Comparison of ENCODE assay signal across 1 cellular context in the genomic region with DNA sequence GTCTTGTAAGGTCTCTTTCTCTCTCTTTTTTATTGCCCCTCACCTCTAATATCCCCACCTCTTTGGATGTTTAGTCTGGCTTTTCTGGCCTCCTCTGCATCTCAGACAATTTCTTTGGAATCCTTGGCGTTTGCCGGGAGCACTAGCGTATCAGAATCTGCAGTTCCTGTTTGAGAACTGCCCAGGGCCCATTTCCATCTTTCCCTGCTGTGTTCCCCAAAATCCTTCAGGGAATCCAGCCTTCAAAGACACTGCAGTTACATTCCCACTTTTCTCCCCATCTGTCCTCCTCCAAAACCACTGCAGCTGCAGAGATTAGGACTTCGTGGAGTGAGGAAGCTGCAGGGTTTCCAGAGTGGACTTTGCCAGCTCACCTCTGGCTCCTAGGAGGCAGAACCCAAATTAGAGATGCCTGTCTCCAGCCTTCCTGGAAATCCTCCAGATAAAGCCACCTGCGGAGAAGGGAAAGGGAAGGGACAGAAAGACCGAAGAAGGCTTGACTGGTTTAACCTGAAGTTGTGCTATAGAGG.
TF ChIP-seq lines count a peak whose summit lies in the region.

No MANE protein-coding gene starts in this region.

TF ChIP-seq in HepG2, 621 proteins besides CTCF, POLR2A, EP300 and RAD21 (continued from another document and continues in another):
- TF ChIP-seq ZNF335 (CRISPR knock-in tag; IDR thresholded peaks at IDR 0.05), result 0 out of 2 replicates have a peak, but pooled peaks have one; percentile 19
- TF ChIP-seq, protein P1, sequence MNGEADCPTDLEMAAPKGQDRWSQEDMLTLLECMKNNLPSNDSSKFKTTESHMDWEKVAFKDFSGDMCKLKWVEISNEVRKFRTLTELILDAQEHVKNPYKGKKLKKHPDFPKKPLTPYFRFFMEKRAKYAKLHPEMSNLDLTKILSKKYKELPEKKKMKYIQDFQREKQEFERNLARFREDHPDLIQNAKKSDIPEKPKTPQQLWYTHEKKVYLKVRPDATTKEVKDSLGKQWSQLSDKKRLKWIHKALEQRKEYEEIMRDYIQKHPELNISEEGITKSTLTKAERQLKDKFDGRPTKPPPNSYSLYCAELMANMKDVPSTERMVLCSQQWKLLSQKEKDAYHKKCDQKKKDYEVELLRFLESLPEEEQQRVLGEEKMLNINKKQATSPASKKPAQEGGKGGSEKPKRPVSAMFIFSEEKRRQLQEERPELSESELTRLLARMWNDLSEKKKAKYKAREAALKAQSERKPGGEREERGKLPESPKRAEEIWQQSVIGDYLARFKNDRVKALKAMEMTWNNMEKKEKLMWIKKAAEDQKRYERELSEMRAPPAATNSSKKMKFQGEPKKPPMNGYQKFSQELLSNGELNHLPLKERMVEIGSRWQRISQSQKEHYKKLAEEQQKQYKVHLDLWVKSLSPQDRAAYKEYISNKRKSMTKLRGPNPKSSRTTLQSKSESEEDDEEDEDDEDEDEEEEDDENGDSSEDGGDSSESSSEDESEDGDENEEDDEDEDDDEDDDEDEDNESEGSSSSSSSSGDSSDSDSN (CRISPR knock-in tag; IDR thresholded peaks at IDR 0.05), result no peak; the same call in 1 of the 2 replicates
- no peak for TF ChIP-seq BHLHE40 (IDR thresholded peaks at IDR 0.05; ENCODE audit: low read length)
- no peak for TF ChIP-seq ZNF121 (CRISPR knock-in tag; IDR thresholded peaks at IDR 0.05)
- TF ChIP-seq KMT2A (CRISPR knock-in tag; IDR thresholded peaks at IDR 0.05), result peak; percentile 64; the same call in 1 of the 2 replicates
- TF ChIP-seq JARID2 (CRISPR knock-in tag; IDR thresholded peaks at IDR 0.05; ENCODE audit: insufficient replicate concordance), result no peak
- TF ChIP-seq, protein P2, sequence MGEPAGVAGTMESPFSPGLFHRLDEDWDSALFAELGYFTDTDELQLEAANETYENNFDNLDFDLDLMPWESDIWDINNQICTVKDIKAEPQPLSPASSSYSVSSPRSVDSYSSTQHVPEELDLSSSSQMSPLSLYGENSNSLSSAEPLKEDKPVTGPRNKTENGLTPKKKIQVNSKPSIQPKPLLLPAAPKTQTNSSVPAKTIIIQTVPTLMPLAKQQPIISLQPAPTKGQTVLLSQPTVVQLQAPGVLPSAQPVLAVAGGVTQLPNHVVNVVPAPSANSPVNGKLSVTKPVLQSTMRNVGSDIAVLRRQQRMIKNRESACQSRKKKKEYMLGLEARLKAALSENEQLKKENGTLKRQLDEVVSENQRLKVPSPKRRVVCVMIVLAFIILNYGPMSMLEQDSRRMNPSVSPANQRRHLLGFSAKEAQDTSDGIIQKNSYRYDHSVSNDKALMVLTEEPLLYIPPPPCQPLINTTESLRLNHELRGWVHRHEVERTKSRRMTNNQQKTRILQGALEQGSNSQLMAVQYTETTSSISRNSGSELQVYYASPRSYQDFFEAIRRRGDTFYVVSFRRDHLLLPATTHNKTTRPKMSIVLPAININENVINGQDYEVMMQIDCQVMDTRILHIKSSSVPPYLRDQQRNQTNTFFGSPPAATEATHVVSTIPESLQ (CRISPR knock-in tag; conservative IDR thresholded peaks at IDR 0.05), result 0 out of 2 replicates have a peak, but pooled peaks have one; percentile 64
- TF ChIP-seq, protein P3, sequence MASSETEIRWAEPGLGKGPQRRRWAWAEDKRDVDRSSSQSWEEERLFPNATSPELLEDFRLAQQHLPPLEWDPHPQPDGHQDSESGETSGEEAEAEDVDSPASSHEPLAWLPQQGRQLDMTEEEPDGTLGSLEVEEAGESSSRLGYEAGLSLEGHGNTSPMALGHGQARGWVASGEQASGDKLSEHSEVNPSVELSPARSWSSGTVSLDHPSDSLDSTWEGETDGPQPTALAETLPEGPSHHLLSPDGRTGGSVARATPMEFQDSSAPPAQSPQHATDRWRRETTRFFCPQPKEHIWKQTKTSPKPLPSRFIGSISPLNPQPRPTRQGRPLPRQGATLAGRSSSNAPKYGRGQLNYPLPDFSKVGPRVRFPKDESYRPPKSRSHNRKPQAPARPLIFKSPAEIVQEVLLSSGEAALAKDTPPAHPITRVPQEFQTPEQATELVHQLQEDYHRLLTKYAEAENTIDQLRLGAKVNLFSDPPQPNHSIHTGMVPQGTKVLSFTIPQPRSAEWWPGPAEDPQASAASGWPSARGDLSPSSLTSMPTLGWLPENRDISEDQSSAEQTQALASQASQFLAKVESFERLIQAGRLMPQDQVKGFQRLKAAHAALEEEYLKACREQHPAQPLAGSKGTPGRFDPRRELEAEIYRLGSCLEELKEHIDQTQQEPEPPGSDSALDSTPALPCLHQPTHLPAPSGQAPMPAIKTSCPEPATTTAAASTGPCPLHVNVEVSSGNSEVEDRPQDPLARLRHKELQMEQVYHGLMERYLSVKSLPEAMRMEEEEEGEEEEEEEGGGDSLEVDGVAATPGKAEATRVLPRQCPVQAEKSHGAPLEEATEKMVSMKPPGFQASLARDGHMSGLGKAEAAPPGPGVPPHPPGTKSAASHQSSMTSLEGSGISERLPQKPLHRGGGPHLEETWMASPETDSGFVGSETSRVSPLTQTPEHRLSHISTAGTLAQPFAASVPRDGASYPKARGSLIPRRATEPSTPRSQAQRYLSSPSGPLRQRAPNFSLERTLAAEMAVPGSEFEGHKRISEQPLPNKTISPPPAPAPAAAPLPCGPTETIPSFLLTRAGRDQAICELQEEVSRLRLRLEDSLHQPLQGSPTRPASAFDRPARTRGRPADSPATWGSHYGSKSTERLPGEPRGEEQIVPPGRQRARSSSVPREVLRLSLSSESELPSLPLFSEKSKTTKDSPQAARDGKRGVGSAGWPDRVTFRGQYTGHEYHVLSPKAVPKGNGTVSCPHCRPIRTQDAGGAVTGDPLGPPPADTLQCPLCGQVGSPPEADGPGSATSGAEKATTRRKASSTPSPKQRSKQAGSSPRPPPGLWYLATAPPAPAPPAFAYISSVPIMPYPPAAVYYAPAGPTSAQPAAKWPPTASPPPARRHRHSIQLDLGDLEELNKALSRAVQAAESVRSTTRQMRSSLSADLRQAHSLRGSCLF (CRISPR knock-in tag; IDR thresholded peaks at IDR 0.05; ENCODE audit: borderline replicate concordance), result no peak
- TF ChIP-seq, protein P4, sequence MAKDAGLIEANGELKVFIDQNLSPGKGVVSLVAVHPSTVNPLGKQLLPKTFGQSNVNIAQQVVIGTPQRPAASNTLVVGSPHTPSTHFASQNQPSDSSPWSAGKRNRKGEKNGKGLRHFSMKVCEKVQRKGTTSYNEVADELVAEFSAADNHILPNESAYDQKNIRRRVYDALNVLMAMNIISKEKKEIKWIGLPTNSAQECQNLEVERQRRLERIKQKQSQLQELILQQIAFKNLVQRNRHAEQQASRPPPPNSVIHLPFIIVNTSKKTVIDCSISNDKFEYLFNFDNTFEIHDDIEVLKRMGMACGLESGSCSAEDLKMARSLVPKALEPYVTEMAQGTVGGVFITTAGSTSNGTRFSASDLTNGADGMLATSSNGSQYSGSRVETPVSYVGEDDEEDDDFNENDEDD (CRISPR knock-in tag; IDR thresholded peaks at IDR 0.05; ENCODE audit: borderline replicate concordance), result 0 out of 2 replicates have a peak, but pooled peaks have one; percentile 4
- TF ChIP-seq NFIB (CRISPR knock-in tag; IDR thresholded peaks at IDR 0.05; ENCODE audit: borderline replicate concordance), result no peak
- TF ChIP-seq CBX2 (IDR thresholded peaks at IDR 0.05; ENCODE audit: low read depth, low read length), result no peak
- no peak for TF ChIP-seq CBX2 (CRISPR knock-in tag; IDR thresholded peaks at IDR 0.05; ENCODE audit: low read depth)
- TF ChIP-seq ZNF564 (CRISPR knock-in tag; IDR thresholded peaks at IDR 0.05), result 0 out of 2 replicates have a peak, but pooled peaks have one; percentile 22
- no peak for TF ChIP-seq ZSCAN22 (CRISPR knock-in tag; IDR thresholded peaks at IDR 0.05)
- TF ChIP-seq ZNF207 (IDR thresholded peaks at IDR 0.05; ENCODE audit: borderline replicate concordance), result no peak
- TF ChIP-seq BCL6 (CRISPR knock-in tag; IDR thresholded peaks at IDR 0.05), result no peak
- TF ChIP-seq ZNF441 (CRISPR knock-in tag; IDR thresholded peaks at IDR 0.05; ENCODE audit: borderline replicate concordance), result no peak
- TF ChIP-seq SETDB1 (CRISPR knock-in tag; IDR thresholded peaks at IDR 0.05; ENCODE audit: borderline replicate concordance), result no peak
- TF ChIP-seq, protein P5, sequence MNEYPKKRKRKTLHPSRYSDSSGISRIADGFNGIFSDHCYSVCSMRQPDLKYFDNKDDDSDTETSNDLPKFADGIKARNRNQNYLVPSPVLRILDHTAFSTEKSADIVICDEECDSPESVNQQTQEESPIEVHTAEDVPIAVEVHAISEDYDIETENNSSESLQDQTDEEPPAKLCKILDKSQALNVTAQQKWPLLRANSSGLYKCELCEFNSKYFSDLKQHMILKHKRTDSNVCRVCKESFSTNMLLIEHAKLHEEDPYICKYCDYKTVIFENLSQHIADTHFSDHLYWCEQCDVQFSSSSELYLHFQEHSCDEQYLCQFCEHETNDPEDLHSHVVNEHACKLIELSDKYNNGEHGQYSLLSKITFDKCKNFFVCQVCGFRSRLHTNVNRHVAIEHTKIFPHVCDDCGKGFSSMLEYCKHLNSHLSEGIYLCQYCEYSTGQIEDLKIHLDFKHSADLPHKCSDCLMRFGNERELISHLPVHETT (CRISPR knock-in tag; conservative IDR thresholded peaks at IDR 0.05), result 0 out of 2 replicates have a peak, but pooled peaks have one; percentile 18
- TF ChIP-seq SRSF4 (IDR thresholded peaks at IDR 0.05; ENCODE audit: low read depth, low read length, poor library complexity, severe bottlenecking), result no peak
- TF ChIP-seq, protein P6, sequence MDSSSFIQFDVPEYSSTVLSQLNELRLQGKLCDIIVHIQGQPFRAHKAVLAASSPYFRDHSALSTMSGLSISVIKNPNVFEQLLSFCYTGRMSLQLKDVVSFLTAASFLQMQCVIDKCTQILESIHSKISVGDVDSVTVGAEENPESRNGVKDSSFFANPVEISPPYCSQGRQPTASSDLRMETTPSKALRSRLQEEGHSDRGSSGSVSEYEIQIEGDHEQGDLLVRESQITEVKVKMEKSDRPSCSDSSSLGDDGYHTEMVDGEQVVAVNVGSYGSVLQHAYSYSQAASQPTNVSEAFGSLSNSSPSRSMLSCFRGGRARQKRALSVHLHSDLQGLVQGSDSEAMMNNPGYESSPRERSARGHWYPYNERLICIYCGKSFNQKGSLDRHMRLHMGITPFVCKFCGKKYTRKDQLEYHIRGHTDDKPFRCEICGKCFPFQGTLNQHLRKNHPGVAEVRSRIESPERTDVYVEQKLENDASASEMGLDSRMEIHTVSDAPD (CRISPR knock-in tag; IDR thresholded peaks at IDR 0.05), result no peak
- no peak for TF ChIP-seq ARID2 (CRISPR knock-in tag; IDR thresholded peaks at IDR 0.05; ENCODE audit: borderline replicate concordance)
- TF ChIP-seq ZNF780A (CRISPR knock-in tag; IDR thresholded peaks at IDR 0.05), result no peak
- TF ChIP-seq PHF20 (CRISPR knock-in tag; IDR thresholded peaks at IDR 0.05), result no peak
- TF ChIP-seq, protein P7, sequence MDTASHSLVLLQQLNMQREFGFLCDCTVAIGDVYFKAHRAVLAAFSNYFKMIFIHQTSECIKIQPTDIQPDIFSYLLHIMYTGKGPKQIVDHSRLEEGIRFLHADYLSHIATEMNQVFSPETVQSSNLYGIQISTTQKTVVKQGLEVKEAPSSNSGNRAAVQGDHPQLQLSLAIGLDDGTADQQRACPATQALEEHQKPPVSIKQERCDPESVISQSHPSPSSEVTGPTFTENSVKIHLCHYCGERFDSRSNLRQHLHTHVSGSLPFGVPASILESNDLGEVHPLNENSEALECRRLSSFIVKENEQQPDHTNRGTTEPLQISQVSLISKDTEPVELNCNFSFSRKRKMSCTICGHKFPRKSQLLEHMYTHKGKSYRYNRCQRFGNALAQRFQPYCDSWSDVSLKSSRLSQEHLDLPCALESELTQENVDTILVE (CRISPR knock-in tag; IDR thresholded peaks at IDR 0.05), result no peak
- no peak for TF ChIP-seq ZBTB42 (CRISPR knock-in tag; IDR thresholded peaks at IDR 0.05)
- TF ChIP-seq LCORL (IDR thresholded peaks at IDR 0.05), result no peak
- TF ChIP-seq LCORL (CRISPR knock-in tag; IDR thresholded peaks at IDR 0.05), result 0 out of 2 replicates have a peak, but pooled peaks have one; percentile 20
- TF ChIP-seq ZNF556 (CRISPR knock-in tag; IDR thresholded peaks at IDR 0.05; ENCODE audit: borderline replicate concordance), result no peak
- TF ChIP-seq, protein P8, sequence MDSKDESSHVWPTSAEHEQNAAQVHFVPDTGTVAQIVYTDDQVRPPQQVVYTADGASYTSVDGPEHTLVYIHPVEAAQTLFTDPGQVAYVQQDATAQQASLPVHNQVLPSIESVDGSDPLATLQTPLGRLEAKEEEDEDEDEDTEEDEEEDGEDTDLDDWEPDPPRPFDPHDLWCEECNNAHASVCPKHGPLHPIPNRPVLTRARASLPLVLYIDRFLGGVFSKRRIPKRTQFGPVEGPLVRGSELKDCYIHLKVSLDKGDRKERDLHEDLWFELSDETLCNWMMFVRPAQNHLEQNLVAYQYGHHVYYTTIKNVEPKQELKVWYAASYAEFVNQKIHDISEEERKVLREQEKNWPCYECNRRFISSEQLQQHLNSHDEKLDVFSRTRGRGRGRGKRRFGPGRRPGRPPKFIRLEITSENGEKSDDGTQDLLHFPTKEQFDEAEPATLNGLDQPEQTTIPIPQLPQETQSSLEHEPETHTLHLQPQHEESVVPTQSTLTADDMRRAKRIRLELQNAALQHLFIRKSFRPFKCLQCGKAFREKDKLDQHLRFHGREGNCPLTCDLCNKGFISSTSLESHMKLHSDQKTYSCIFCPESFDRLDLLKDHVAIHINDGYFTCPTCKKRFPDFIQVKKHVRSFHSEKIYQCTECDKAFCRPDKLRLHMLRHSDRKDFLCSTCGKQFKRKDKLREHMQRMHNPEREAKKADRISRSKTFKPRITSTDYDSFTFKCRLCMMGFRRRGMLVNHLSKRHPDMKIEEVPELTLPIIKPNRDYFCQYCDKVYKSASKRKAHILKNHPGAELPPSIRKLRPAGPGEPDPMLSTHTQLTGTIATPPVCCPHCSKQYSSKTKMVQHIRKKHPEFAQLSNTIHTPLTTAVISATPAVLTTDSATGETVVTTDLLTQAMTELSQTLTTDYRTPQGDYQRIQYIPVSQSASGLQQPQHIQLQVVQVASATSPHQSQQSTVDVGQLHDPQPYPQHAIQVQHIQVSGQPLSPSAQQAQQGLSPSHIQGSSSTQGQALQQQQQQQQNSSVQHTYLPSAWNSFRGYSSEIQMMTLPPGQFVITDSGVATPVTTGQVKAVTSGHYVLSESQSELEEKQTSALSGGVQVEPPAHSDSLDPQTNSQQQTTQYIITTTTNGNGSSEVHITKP (CRISPR knock-in tag; IDR thresholded peaks at IDR 0.05; ENCODE audit: low read depth), result no peak
- TF ChIP-seq, protein P9, sequence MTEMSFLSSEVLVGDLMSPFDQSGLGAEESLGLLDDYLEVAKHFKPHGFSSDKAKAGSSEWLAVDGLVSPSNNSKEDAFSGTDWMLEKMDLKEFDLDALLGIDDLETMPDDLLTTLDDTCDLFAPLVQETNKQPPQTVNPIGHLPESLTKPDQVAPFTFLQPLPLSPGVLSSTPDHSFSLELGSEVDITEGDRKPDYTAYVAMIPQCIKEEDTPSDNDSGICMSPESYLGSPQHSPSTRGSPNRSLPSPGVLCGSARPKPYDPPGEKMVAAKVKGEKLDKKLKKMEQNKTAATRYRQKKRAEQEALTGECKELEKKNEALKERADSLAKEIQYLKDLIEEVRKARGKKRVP (CRISPR knock-in tag; IDR thresholded peaks at IDR 0.05), result no peak
